Comparison of ENCODE assay signal across 20 cellular contexts in genomic region chr7:151954866-151955820, GRCh38. TPM values are rescaled to one million over a fixed set of nuclear protein-coding genes. Genes with fewer than 3 reads are reported as not detected.
A peak's percentile ranks its signal among the peaks of the same experiment; 100 is the strongest.
DNase-seq lines count a peak whose midpoint lies in the region; ATAC-seq and TF ChIP-seq lines count a peak whose summit lies in the region.
"Had no signal": no experiment of that assay in that cellular context is flagged by ENCODE, and none has a peak within 500 bp of the region (broad histone marks: within the 10 kb centered on the region; RNA-seq: fewer than 3 reads in every experiment).

No MANE protein-coding gene starts in this region.

- no peak overlapping the region for H2AK5ac ChIP-seq in H9 (ENCODE audit: insufficient read length, low read length)

- no peaks in the 10 kb centered on the region for H3K79me1 ChIP-seq in H9 (ENCODE audit: insufficient read depth, low read depth, low read length, poor library complexity, severe bottlenecking)

- no peaks in the 10 kb centered on the region for H3K36me3 ChIP-seq in GM23248 (ENCODE audit: low read depth)
- H3K36me3 ChIP-seq: upper lobe of left lung had no signal

- no peaks in the 10 kb centered on the region for H3F3A ChIP-seq in GM23248 (ENCODE audit: insufficient read depth)

- H3K9me3 ChIP-seq in GM23248 (ENCODE audit: low read depth) (no peaks in the 10 kb centered on the region), H9 (ENCODE audit: control insufficient read depth, low read depth, low read length) (no peaks in the 10 kb centered on the region)
- H3K9me3 ChIP-seq: upper lobe of left lung had no signal

- no peak overlapping the region for H2BK20ac ChIP-seq in H9 (ENCODE audit: low read depth, low read length, poor library complexity, severe bottlenecking)

- no peak overlapping the region for H3K27ac ChIP-seq in GM23248
- H3K27ac ChIP-seq in H9 (ENCODE audit: insufficient read length, low read depth, low read length): no peak overlapping the region
- H3K27ac ChIP-seq: foreskin keratinocyte had no signal

- H3K27me3 ChIP-seq in GM23248 (replicated peaks; ENCODE audit: insufficient read depth): peaks cover 25% of the 10 kb centered on the region
- no peaks in the 10 kb centered on the region for H3K27me3 ChIP-seq in H9 (ENCODE audit: insufficient read depth, low read length)
- H3K27me3 ChIP-seq: upper lobe of left lung had no signal

- no peak overlapping the region for H2BK15ac ChIP-seq in H9 (ENCODE audit: low read depth, low read length)

- no peak overlapping the region for H3K14ac ChIP-seq in H9 (ENCODE audit: insufficient read depth, low read length)

- H3K4me3 Mint-ChIP-seq in memory B cell: peak overlapping the region; percentile 37
- no peak overlapping the region for H3K4me3 Mint-ChIP-seq in H9
- H3K4me3 Mint-ChIP-seq: activated CD8-positive, alpha-beta memory T cell treated with anti-CD3 and anti-CD28 coated beads, Interleukin-2, amount 10 ng/mL, durations not matched to agents 7 days and 5 days; T-cell had no signal

- H2BK5ac ChIP-seq in H9 (ENCODE audit: insufficient read length, low read length): no peak overlapping the region

- ATAC-seq in memory B cell (ENCODE audit: low read depth): no peak
- no peak for ATAC-seq in GM18909 (IDR thresholded peaks at IDR 0.05; ENCODE audit: poor library complexity, unreplicated experiment)
- ATAC-seq: activated CD8-positive, alpha-beta memory T cell treated with anti-CD3 and anti-CD28 coated beads, Interleukin-2, amount 10 ng/mL, durations not matched to agents 7 days and 5 days; foreskin keratinocyte; Panc1; T-cell had no signal

- no peak overlapping the region for H3K27ac Mint-ChIP-seq in memory B cell
- no peak overlapping the region for H3K27ac Mint-ChIP-seq in H9
- H3K27ac Mint-ChIP-seq: activated CD8-positive, alpha-beta memory T cell treated with anti-CD3 and anti-CD28 coated beads, Interleukin-2, amount 10 ng/mL, durations not matched to agents 7 days and 5 days; T-cell had no signal

- no peak overlapping the region for H3K18ac ChIP-seq in H9 (ENCODE audit: insufficient read length, low read depth, low read length)

- H3K36me3 Mint-ChIP-seq in memory B cell (peaks cover 2% of the 10 kb centered on the region), H9 (ENCODE audit: insufficient read depth in 1 of 3, low read depth in 3 of 3) (no peaks in the 10 kb centered on the region)
- H3K36me3 Mint-ChIP-seq: T-cell had no signal

- H3K4me2 ChIP-seq in GM23248 (ENCODE audit: unreplicated experiment) (peak overlapping the region; percentile 7), H9 (ENCODE audit: insufficient read depth, insufficient read length, low read length) (no peak overlapping the region)

- no peak overlapping the region for H3T11ph ChIP-seq in H9 (ENCODE audit: low read length)

- H4K20me1 ChIP-seq in GM23248 (ENCODE audit: insufficient read depth): no peaks in the 10 kb centered on the region
- H4K20me1 ChIP-seq in H9 (ENCODE audit: control insufficient read depth, insufficient read depth, insufficient read length): no peaks in the 10 kb centered on the region

- TF ChIP-seq CTCF in fibroblast of the aortic adventitia (IDR thresholded peaks at IDR 0.05; ENCODE audit: insufficient read depth, low read length) (no peak), H9 (conservative IDR thresholded peaks at IDR 0.05) (no peak)

- no peak overlapping the region for H4K8ac ChIP-seq in H9 (replicated peaks; ENCODE audit: insufficient read length, low read depth, low read length)

- no peak overlapping the region for H3K23ac ChIP-seq in H9 (ENCODE audit: insufficient read length, low read depth, low read length)

- H2BK12ac ChIP-seq in H9 (ENCODE audit: insufficient read length, low read depth, low read length): no peak overlapping the region

- in situ Hi-C loops in GM23248 (cut with MboI): no loop called here

- H3K9me2 ChIP-seq in GM23248 (ENCODE audit: insufficient read depth): no peaks in the 10 kb centered on the region

- H3K79me2 ChIP-seq in GM23248 (ENCODE audit: insufficient read depth): no peaks in the 10 kb centered on the region
- H3K79me2 ChIP-seq in H9 (ENCODE audit: insufficient read depth, low read length): no peaks in the 10 kb centered on the region

- peaks cover 1% of the 10 kb centered on the region for H3K9me3 Mint-ChIP-seq in memory B cell
- H3K9me3 Mint-ChIP-seq in H9: peaks cover 0 to 2% of the 10 kb centered on the region in 2 experiments; a peak in 2 of 5 replicates

- H3K4me1 Mint-ChIP-seq in memory B cell (peaks cover 3% of the 10 kb centered on the region), H9 (peaks cover 6 to 7% of the 10 kb centered on the region in 2 experiments)
- H3K4me1 Mint-ChIP-seq: activated CD8-positive, alpha-beta memory T cell treated with anti-CD3 and anti-CD28 coated beads, Interleukin-2, amount 10 ng/mL, durations not matched to agents 7 days and 5 days; T-cell had no signal

- peaks cover 6% of the 10 kb centered on the region for H3K27me3 Mint-ChIP-seq in memory B cell
- H3K27me3 Mint-ChIP-seq in H9 (ENCODE audit: low read depth): peaks cover 2% of the 10 kb centered on the region

- H3K4me3 ChIP-seq in GM23248 (peak overlapping the region; percentile 36; the same call in 1 of the 2 replicates), fibroblast of the aortic adventitia (ENCODE audit: low read depth, low read length) (peak overlapping the region; percentile 15)
- H3K4me3 ChIP-seq: upper lobe of left lung had no signal

- H2AFZ ChIP-seq in GM23248 (peak overlapping the region; percentile 16), H9 (ENCODE audit: low read length) (no peak overlapping the region)

- H3K56ac ChIP-seq in H9 (ENCODE audit: insufficient read length, low read depth, low read length): no peak overlapping the region

- H2BK120ac ChIP-seq in H9 (ENCODE audit: low read depth, low read length, poor library complexity, severe bottlenecking): no peak overlapping the region

- no peak overlapping the region for H4K5ac ChIP-seq in H9 (ENCODE audit: insufficient read length, low read depth, low read length)

- H3K23me2 ChIP-seq in H9 (ENCODE audit: insufficient read length, low read depth, low read length, poor library complexity, severe bottlenecking): no peaks in the 10 kb centered on the region

- H3K4me1 ChIP-seq in GM23248 (ENCODE audit: insufficient read depth): no peaks in the 10 kb centered on the region; the same call in 1 of the 2 replicates
- no peaks in the 10 kb centered on the region for H3K4me1 ChIP-seq in H9 (ENCODE audit: insufficient read depth, low read length)
- H3K4me1 ChIP-seq: foreskin keratinocyte, upper lobe of left lung had no signal

- DNase-seq in GM23248 (peak; percentile 34), fibroblast of the aortic adventitia (ENCODE audit: low read depth) (peak; percentile 70), memory B cell (ENCODE audit: low spot score in 2 of 2) (no peak), stromal cell of bone marrow (ENCODE audit: low read depth) (peak; percentile 42), HuH-7.5 (ENCODE audit: low spot score) (no peak), H9 (no peak)
- DNase-seq in activated CD4-positive, alpha-beta T cell treated with anti-CD3 and anti-CD28 coated beads for 4 hours: no peak
- DNase-seq: activated CD8-positive, alpha-beta memory T cell treated with anti-CD3 and anti-CD28 coated beads, Interleukin-2, amount 10 ng/mL, durations not matched to agents 7 days and 5 days; activated gamma-delta T cell treated with Interleukin-2 at 50 U/mL for 16 hours; DMS153; foreskin keratinocyte; NCI-H1694; stimulated activated CD4-positive, alpha-beta T cell treated with anti-CD3 and anti-CD28 coated beads, Interleukin-2, amount 100 ng/mL, for 24 hours; T-cell had no signal

- H3K4ac ChIP-seq in H9 (ENCODE audit: low read depth, low read length): no peak overlapping the region

- H4K91ac ChIP-seq in H9 (ENCODE audit: insufficient read length, low read depth, low read length): no peak overlapping the region

- no peak overlapping the region for H3K9ac ChIP-seq in GM23248
- no peak overlapping the region for H3K9ac ChIP-seq in H9 (ENCODE audit: extremely low read depth, insufficient read length, low read length)

- WGBS in GM23248 (ENCODE audit: low coverage in 1 of 2, low lambda C conversion rate in 2 of 2, missing lambda C conversion rate in 2 of 2), 2 experiments: 17 to 21% methylated on average over 20 of the region's 20 CpGs
- no CpG with 5 or more reads among the region's 20 CpGs for WGBS in H9 (ENCODE audit: extremely low coverage, insufficient read length, low lambda C conversion rate)

RNA-seq across cellular contexts. Expression of gene GALNTL5, which starts 1.1 kb away (rescaled TPM):
- total RNA-seq in GM23248 (2014; rRNA removed; shearing (Covaris generic)): not detected in 2 replicates
- polyA plus RNA-seq in GM23248 (2016; fragmentation: Nextera tagmentation; extraction: Ambion mirVana): not detected in 2 replicates
- not detected in 2 replicates for total RNA-seq in fibroblast of the aortic adventitia (ENCODE audit: low replicate concordance)
- total RNA-seq in H9 (2021): 0.39 TPM in 1 of 2 replicates, not detected in the other
- total RNA-seq: activated CD8-positive, alpha-beta memory T cell treated with anti-CD3 and anti-CD28 coated beads, Interleukin-2, amount 10 ng/mL, durations not matched to agents 7 days and 5 days; foreskin keratinocyte; NCI-H460; pulmonary artery endothelial cell; T-cell; upper lobe of left lung had no signal
- polyA plus RNA-seq: BJ, foreskin keratinocyte had no signal

Comparison
In these comparisons a context has a peak if more than half of its experiments do, and no peak if none do; other contexts are left out.
1. DNase-seq: peak in GM23248 (single experiment), fibroblast of the aortic adventitia (single experiment) and stromal cell of bone marrow (single experiment); none in memory B cell (0 of 2), HuH-7.5 (single experiment), activated CD4-positive, alpha-beta T cell treated with anti-CD3 and anti-CD28 coated beads for 4 hours (0 of 2) and H9 (single experiment).